Comparison of ENCODE assay signal across 8 cellular contexts in the genomic region with DNA sequence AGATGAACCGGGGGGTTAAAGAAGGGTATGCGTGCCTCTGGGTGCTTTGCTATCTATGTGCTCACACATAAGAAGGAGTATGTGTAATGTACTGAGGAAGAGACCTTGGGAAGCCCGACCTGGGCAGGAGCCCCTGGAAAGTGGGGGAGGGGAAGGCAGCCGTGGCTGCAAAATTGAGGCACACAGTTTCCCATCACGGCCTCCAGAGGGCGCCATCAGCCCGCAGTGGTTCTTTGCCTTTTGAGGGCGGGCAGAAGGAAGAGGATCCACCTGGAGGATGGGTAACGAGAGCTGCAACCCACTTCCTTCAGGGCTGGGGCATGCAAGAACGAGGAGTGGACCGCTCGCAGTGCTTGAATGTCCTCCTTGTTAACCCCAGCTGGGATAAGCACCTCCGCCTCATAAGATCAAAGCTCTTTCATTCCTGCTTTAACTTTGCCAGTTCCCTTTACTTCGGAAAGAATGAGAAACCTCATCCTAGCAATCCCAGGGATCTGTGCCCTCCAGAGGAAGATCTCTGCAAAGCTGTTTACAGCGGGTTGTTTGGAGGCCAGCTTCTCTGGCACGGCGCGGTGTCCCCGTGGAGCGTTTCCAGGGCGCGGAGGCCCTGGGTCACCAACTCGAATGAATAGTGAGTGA.
A peak's percentile ranks its signal among the peaks of the same experiment; 100 is the strongest.
DNase-seq lines count a peak whose midpoint lies in the region; ATAC-seq and TF ChIP-seq lines count a peak whose summit lies in the region.

No MANE protein-coding gene starts in this region.

- peaks cover 14% of the 10 kb centered on the region for H3K4me1 Mint-ChIP-seq in activated CD8-positive, alpha-beta memory T cell treated with anti-CD3 and anti-CD28 coated beads, Interleukin-2, amount 10 ng/mL, durations not matched to agents 7 days and 5 days
- H3K4me1 Mint-ChIP-seq in endodermal cell, result peaks cover 8% of the 10 kb centered on the region

- CTCF ChIA-PET in activated CD8-positive, alpha-beta memory T cell treated with anti-CD3 and anti-CD28 coated beads, Interleukin-2, amount 10 ng/mL, durations not matched to agents 7 days and 5 days (lab: Charles Lee), result interaction anchor here (0.5 to 4.5 kb wide), 43 partner anchors 9 to 620 kb away, joined by 3 to 67 read pairs (median 5); a partner anchor contains a TSS

- no peaks in the 10 kb centered on the region for H3K4me1 ChIP-seq in endodermal cell (ENCODE audit: control insufficient read depth, insufficient read depth, low read length)

- peak overlapping the region; percentile 70 for H3K4me3 ChIP-seq in endodermal cell (ENCODE audit: low read length)

- no peaks in the 10 kb centered on the region for H3K9me3 Mint-ChIP-seq in activated CD8-positive, alpha-beta memory T cell treated with anti-CD3 and anti-CD28 coated beads, Interleukin-2, amount 10 ng/mL, durations not matched to agents 7 days and 5 days (ENCODE audit: low read depth)
- H3K9me3 Mint-ChIP-seq in endodermal cell, result no peaks in the 10 kb centered on the region

- H3K27ac ChIP-seq in C4-2B, result no peak overlapping the region; the same call in 1 of the 2 replicates
- H3K27ac ChIP-seq in endodermal cell (ENCODE audit: low read depth, low read length), result no peak overlapping the region

- ATAC-seq in GM19397 (IDR thresholded peaks at IDR 0.05; ENCODE audit: unreplicated experiment), result peak; percentile 89
- ATAC-seq in activated CD8-positive, alpha-beta memory T cell treated with anti-CD3 and anti-CD28 coated beads, Interleukin-2, amount 10 ng/mL, durations not matched to agents 7 days and 5 days, result peak; percentile 94

- TF ChIP-seq CTCF in C4-2B (conservative IDR thresholded peaks at IDR 0.05) (peak; percentile 98), endodermal cell (conservative IDR thresholded peaks at IDR 0.05) (peak; percentile 96)

- 9 to 20% methylated on average over 12 to 23 of the region's 23 CpGs for WGBS in endodermal cell (ENCODE audit: insufficient coverage in 1 of 2, insufficient read length in 1 of 2), 2 experiments

- H3K36me3 Mint-ChIP-seq in activated CD8-positive, alpha-beta memory T cell treated with anti-CD3 and anti-CD28 coated beads, Interleukin-2, amount 10 ng/mL, durations not matched to agents 7 days and 5 days, result no peaks in the 10 kb centered on the region
- H3K36me3 Mint-ChIP-seq in endodermal cell (ENCODE audit: low read depth), result no peaks in the 10 kb centered on the region

- no peaks in the 10 kb centered on the region for H3K36me3 ChIP-seq in endodermal cell (ENCODE audit: control insufficient read depth, insufficient read depth, low read length)

- peaks cover 28% of the 10 kb centered on the region for H3K27me3 Mint-ChIP-seq in activated CD8-positive, alpha-beta memory T cell treated with anti-CD3 and anti-CD28 coated beads, Interleukin-2, amount 10 ng/mL, durations not matched to agents 7 days and 5 days
- H3K27me3 Mint-ChIP-seq in endodermal cell (ENCODE audit: insufficient read depth), result peaks cover 16% of the 10 kb centered on the region

- H3K4me3 Mint-ChIP-seq in activated CD8-positive, alpha-beta memory T cell treated with anti-CD3 and anti-CD28 coated beads, Interleukin-2, amount 10 ng/mL, durations not matched to agents 7 days and 5 days, result peak overlapping the region; percentile 61
- peak overlapping the region; percentile 48 for H3K4me3 Mint-ChIP-seq in endodermal cell

- no peaks in the 10 kb centered on the region for H3K9me3 ChIP-seq in endodermal cell (ENCODE audit: control insufficient read depth, low read length)

- H3K9ac ChIP-seq in endodermal cell (ENCODE audit: extremely low read depth, low read length, poor library complexity, severe bottlenecking), result no peak overlapping the region

- peaks cover 30% of the 10 kb centered on the region for H3K27me3 ChIP-seq in endodermal cell (ENCODE audit: control insufficient read depth, insufficient read depth, low read length, poor library complexity, severe bottlenecking)

- H3K27ac Mint-ChIP-seq in activated CD8-positive, alpha-beta memory T cell treated with anti-CD3 and anti-CD28 coated beads, Interleukin-2, amount 10 ng/mL, durations not matched to agents 7 days and 5 days, result no peak overlapping the region
- H3K27ac Mint-ChIP-seq in endodermal cell, result peak overlapping the region; percentile 46

- DNase-seq in HK-2 (ENCODE audit: unreplicated experiment) (peak; percentile 83), NCI-H82 treated with DMSO at 0.1 percent for 48 hours (lab: John Stamatoyannopoulos, UW; ENCODE audit: unreplicated experiment) (peak; percentile 39), endodermal cell (peak; percentile 96), midbrain (lab: John Stamatoyannopoulos, UW) (peak; percentile 79)
- DNase-seq in activated CD8-positive, alpha-beta memory T cell treated with anti-CD3 and anti-CD28 coated beads, Interleukin-2, amount 10 ng/mL, durations not matched to agents 7 days and 5 days, result peak; percentile 87
- peak; percentile 45 to 46 for DNase-seq in stimulated activated CD8-positive, alpha-beta memory T cell treated with anti-CD3 and anti-CD28 coated beads, Interleukin-15, amount 100 ng/mL, for 4 hours (ENCODE audit: low read depth in 2 of 2)

Comparison
In these comparisons a context has a peak if more than half of its experiments do, and no peak if none do; other contexts are left out.
1. DNase-seq: peak in every context shown above with its lines; median percentile 96 in endodermal cell; 87 in activated CD8-positive, alpha-beta memory T cell treated with anti-CD3 and anti-CD28 coated beads, Interleukin-2, amount 10 ng/mL, durations not matched to agents 7 days and 5 days; 83 in HK-2; 79 in midbrain; 46 in stimulated activated CD8-positive, alpha-beta memory T cell treated with anti-CD3 and anti-CD28 coated beads, Interleukin-15, amount 100 ng/mL, for 4 hours; 39 in NCI-H82 treated with DMSO at 0.1 percent for 48 hours.